ENCODE assay signal across 27 cellular contexts in genomic region chr16:19434584-19434983, GRCh38. TPM values are rescaled to one million over a fixed set of nuclear protein-coding genes. Genes with fewer than 3 reads are reported as not detected.
DNase-seq lines count a peak whose midpoint lies in the region; ATAC-seq and TF ChIP-seq lines count a peak whose summit lies in the region.
"Had no signal": no experiment of that assay in that cellular context is flagged by ENCODE, and none has a peak within 500 bp of the region (broad histone marks: within the 10 kb centered on the region; RNA-seq: fewer than 3 reads in every experiment).

No MANE protein-coding gene starts in this region.

- DNase-seq in NCI-H146 (lab: John Stamatoyannopoulos, UW) (peak; percentile 16), NCI-H146 treated with DMSO at 0.1 percent for 48 hours (lab: John Stamatoyannopoulos, UW; ENCODE audit: unreplicated experiment) (no peak), colonic mucosa (no peak), mucosa of descending colon (no peak), transverse colon (no peak), SW 1271 (lab: John Stamatoyannopoulos, UW) (no peak), thyroid gland (no peak)
- DNase-seq in activated CD8-positive, alpha-beta memory T cell treated with anti-CD3 and anti-CD28 coated beads for 24 hours, result no peak
- DNase-seq: AML-193; CD4-positive, alpha-beta T cell; CD8-positive, alpha-beta memory T cell; COR-L47; DMS 273 treated with DMSO at 0.1 percent for 48 hours; DMS153; DMS53; DMS79; DND-41; EL; GDM1 had no signal

- H3K4me3 ChIP-seq in colonic mucosa (no peak overlapping the region), mucosa of descending colon (no peak overlapping the region), transverse colon (no peak overlapping the region), thyroid gland (replicated peaks in 1 of 3) (no peak overlapping the region)
- H3K4me3 ChIP-seq: A549; BLaER1 treated with 17β-estradiol and CSF1 and Interleukin-3, amounts not matched to agents 10 nM and 100 nM; GM12878 had no signal

- H3K9ac ChIP-seq in colonic mucosa (ENCODE audit: low read depth in 2 of 2, low read length in 2 of 2), result no peak overlapping the region
- H3K9ac ChIP-seq: BLaER1 treated with 17β-estradiol and CSF1 and Interleukin-3, amounts not matched to agents 10 nM and 100 nM had no signal

- H3K36me3 ChIP-seq in colonic mucosa (no peaks in the 10 kb centered on the region), mucosa of descending colon (ENCODE audit: low read depth) (no peaks in the 10 kb centered on the region), transverse colon (no peaks in the 10 kb centered on the region), thyroid gland (no peaks in the 10 kb centered on the region)
- H3K36me3 ChIP-seq: BLaER1 treated with 17β-estradiol and CSF1 and Interleukin-3, amounts not matched to agents 10 nM and 100 nM had no signal

- WGBS in transverse colon (ENCODE audit: low coverage in 1 of 2), 2 donors, result 17 to 41% methylated on average over 1 of the region's 1 CpG
- 76% methylated on average over 1 of the region's 1 CpG for WGBS in thyroid gland, 2 donors

- in situ Hi-C loops in transverse colon (cut with MboI; ENCODE audit: low pct_ligation_motif_present in 1 of 4, low pct_unique_long_range_greater_than_20kb in 1 of 4, low sequenced_read_pairs in 3 of 4), result no loop called here

- peak; percentile 23 for ATAC-seq in mucosa of descending colon
- ATAC-seq: A549, GM12878 had no signal

- H3K27me3 ChIP-seq in colonic mucosa (no peaks in the 10 kb centered on the region), transverse colon (no peaks in the 10 kb centered on the region), thyroid gland (no peaks in the 10 kb centered on the region)
- H3K27me3 ChIP-seq: BLaER1 treated with 17β-estradiol and CSF1 and Interleukin-3, amounts not matched to agents 10 nM and 100 nM had no signal

- TF ChIP-seq POLR2A in transverse colon (IDR thresholded peaks at IDR 0.05) (no peak), thyroid gland (IDR thresholded peaks at IDR 0.05) (no peak)

- TF ChIP-seq CTCF in colonic mucosa (IDR thresholded peaks at IDR 0.05), result no peak
- no peak for TF ChIP-seq CTCF in mucosa of descending colon (IDR thresholded peaks at IDR 0.05)
- TF ChIP-seq CTCF in transverse colon (IDR thresholded peaks at IDR 0.05), result no peak
- no peak for TF ChIP-seq CTCF in thyroid gland (IDR thresholded peaks at IDR 0.05)

- no peaks in the 10 kb centered on the region for H3K9me3 ChIP-seq in colonic mucosa
- H3K9me3 ChIP-seq in mucosa of descending colon, result no peaks in the 10 kb centered on the region
- no peaks in the 10 kb centered on the region for H3K9me3 ChIP-seq in transverse colon
- no peaks in the 10 kb centered on the region for H3K9me3 ChIP-seq in thyroid gland
- H3K9me3 ChIP-seq: A549; BLaER1 treated with 17β-estradiol and CSF1 and Interleukin-3, amounts not matched to agents 10 nM and 100 nM had no signal

- intact Hi-C loops in colonic mucosa (cut with DNase I), result no loop called here
- intact Hi-C loops in mucosa of descending colon (cut with DNase I, micrococcal nuclease), result no loop called here
- intact Hi-C loops in transverse colon (cut with DNase I; ENCODE audit: low total_unique reads), result no loop called here
- intact Hi-C loops in thyroid gland (cut with DNase I), result no loop called here

- H3K4me1 ChIP-seq in colonic mucosa (no peaks in the 10 kb centered on the region), mucosa of descending colon (ENCODE audit: low read depth) (peaks cover 46% of the 10 kb centered on the region), transverse colon (peaks cover 7 to 56% (median 26%) of the 10 kb centered on the region in 4 donors), thyroid gland (no peaks in the 10 kb centered on the region)

- TF ChIP-seq EP300 in transverse colon (IDR thresholded peaks at IDR 0.05; ENCODE audit: low read depth), result no peak

- H3K27ac ChIP-seq in colonic mucosa, result peak overlapping the region; percentile 24
- peak overlapping the region in 3 of 4 donors; percentile 0 to 25 (median 4) for H3K27ac ChIP-seq in transverse colon
- no peak overlapping the region for H3K27ac ChIP-seq in thyroid gland
- H3K27ac ChIP-seq: 22Rv1; A549; BLaER1 treated with 17β-estradiol and CSF1 and Interleukin-3, amounts not matched to agents 10 nM and 100 nM; C4-2B had no signal

RNA-seq across cellular contexts. Expression of gene TMC5, which starts 16.9 kb away (rescaled TPM):
- total RNA-seq in colonic mucosa (100 to 1,000 TPM in 1 of 2 donors, 10 to 100 TPM in 1; 54.5 to 113 TPM), mucosa of descending colon (100 to 1,000 TPM in 2 of 3 donors, 10 to 100 TPM in 1; 73.4 to 147 (median 122) TPM), transverse colon (10 to 100 TPM; 14.5 to 94.6 (median 82.4) TPM), thyroid gland (1 to 10 TPM in 3 of 4 donors, under 1 TPM in 1; 0.29 to 4.0 (median 1.4) TPM)
- total RNA-seq: A172; B cell; CD4-positive, alpha-beta T cell; CD8-positive, alpha-beta memory T cell; G401; GM12878 had no signal

Comparison
In these comparisons a context has a peak if more than half of its experiments do, and no peak if none do; other contexts are left out.
1. H3K27ac ChIP-seq: peak in colonic mucosa (single experiment) and transverse colon (3 of 4); none in thyroid gland (0 of 3).